Comparison of ENCODE assay signal across 10 cellular contexts in genomic region chr9:120711354-120711753, GRCh38. TPM values are rescaled to one million over a fixed set of nuclear protein-coding genes. Genes with fewer than 3 reads are reported as not detected.
A peak's percentile ranks its signal among the peaks of the same experiment; 100 is the strongest.
DNase-seq lines count a peak whose midpoint lies in the region; ATAC-seq and TF ChIP-seq lines count a peak whose summit lies in the region.
"Had no signal": no experiment of that assay in that cellular context is flagged by ENCODE, and none has a peak within 500 bp of the region (broad histone marks: within the 10 kb centered on the region; RNA-seq: fewer than 3 reads in every experiment).

No MANE protein-coding gene starts in this region.

- no peak overlapping the region for H2AFZ ChIP-seq in smooth muscle cell (ENCODE audit: low read depth)

- no peak for TF ChIP-seq CTCF in fibroblast of the aortic adventitia (IDR thresholded peaks at IDR 0.05; ENCODE audit: insufficient read depth, low read length)
- TF ChIP-seq CTCF in smooth muscle cell (IDR thresholded peaks at IDR 0.05; ENCODE audit: borderline replicate concordance, insufficient read depth, poor library complexity, severe bottlenecking): no peak

- H3K79me2 ChIP-seq in smooth muscle cell (ENCODE audit: low read depth): peaks cover 5% of the 10 kb centered on the region

- no peak overlapping the region for H3K9ac ChIP-seq in smooth muscle cell (ENCODE audit: low read depth)

- no peak for ATAC-seq in HG03196 (IDR thresholded peaks at IDR 0.05; ENCODE audit: unreplicated experiment)
- ATAC-seq in HG02642 (IDR thresholded peaks at IDR 0.05; ENCODE audit: poor library complexity, unreplicated experiment): no peak
- ATAC-seq in HG03442 (IDR thresholded peaks at IDR 0.05; ENCODE audit: unreplicated experiment): no peak

- H3F3A ChIP-seq in smooth muscle cell (ENCODE audit: low read depth): no peaks in the 10 kb centered on the region

- H3K4me1 ChIP-seq in smooth muscle cell (ENCODE audit: low read depth): peaks cover 7% of the 10 kb centered on the region

- H3K27ac ChIP-seq in smooth muscle cell (ENCODE audit: low read depth): no peak overlapping the region

- DNase-seq in SIG-M5 treated with dmso at 0.1 percent for 504 hours (lab: John Stamatoyannopoulos, UW; ENCODE audit: unreplicated experiment) (peak; percentile 28), SIG-M5 (lab: John Stamatoyannopoulos, UW) (no peak), RPMI8226 (peak; percentile 33), fibroblast of the aortic adventitia (ENCODE audit: low read depth) (peak; percentile 18), smooth muscle cell (lab: John Stamatoyannopoulos, UW; ENCODE audit: unreplicated experiment) (no peak)
- DNase-seq: hippocampal formation; stimulated activated CD4-positive, alpha-beta T cell treated with anti-CD3 and anti-CD28 coated beads, Interleukin-1b, Interleukin-23, amount 100 ng/mL, for 48 hours had no signal

- no peak overlapping the region for H3K4me2 ChIP-seq in smooth muscle cell

- H3K9me3 ChIP-seq in smooth muscle cell (replicated peaks; ENCODE audit: low read depth): no peaks in the 10 kb centered on the region

- no peaks in the 10 kb centered on the region for H3K36me3 ChIP-seq in smooth muscle cell (ENCODE audit: low read depth)

- H3K4me3 ChIP-seq in fibroblast of the aortic adventitia (ENCODE audit: low read depth, low read length) (peak overlapping the region; percentile 32), smooth muscle cell (peak overlapping the region; percentile 2)

- peaks cover 10% of the 10 kb centered on the region for H3K27me3 ChIP-seq in smooth muscle cell (ENCODE audit: low read depth)

- H4K20me1 ChIP-seq in smooth muscle cell (ENCODE audit: low read depth): peaks cover 23% of the 10 kb centered on the region

RNA-seq across cellular contexts. Expression of gene MEGF9, which starts 2.9 kb away (rescaled TPM):
- total RNA-seq in fibroblast of the aortic adventitia (ENCODE audit: low replicate concordance) (10.7 and 14.1 TPM in 2 replicates), smooth muscle cell (6.0 and 9.8 TPM in 2 replicates)
- polyA plus RNA-seq in smooth muscle cell: 1.8 and 2.7 TPM in 2 replicates

Comparison
In these comparisons a context has a peak if more than half of its experiments do, and no peak if none do; other contexts are left out.
1. DNase-seq: peak in SIG-M5 treated with dmso at 0.1 percent for 504 hours (single experiment), RPMI8226 (single experiment) and fibroblast of the aortic adventitia (single experiment); none in SIG-M5 (single experiment) and smooth muscle cell (single experiment).